In the genomic region with DNA sequence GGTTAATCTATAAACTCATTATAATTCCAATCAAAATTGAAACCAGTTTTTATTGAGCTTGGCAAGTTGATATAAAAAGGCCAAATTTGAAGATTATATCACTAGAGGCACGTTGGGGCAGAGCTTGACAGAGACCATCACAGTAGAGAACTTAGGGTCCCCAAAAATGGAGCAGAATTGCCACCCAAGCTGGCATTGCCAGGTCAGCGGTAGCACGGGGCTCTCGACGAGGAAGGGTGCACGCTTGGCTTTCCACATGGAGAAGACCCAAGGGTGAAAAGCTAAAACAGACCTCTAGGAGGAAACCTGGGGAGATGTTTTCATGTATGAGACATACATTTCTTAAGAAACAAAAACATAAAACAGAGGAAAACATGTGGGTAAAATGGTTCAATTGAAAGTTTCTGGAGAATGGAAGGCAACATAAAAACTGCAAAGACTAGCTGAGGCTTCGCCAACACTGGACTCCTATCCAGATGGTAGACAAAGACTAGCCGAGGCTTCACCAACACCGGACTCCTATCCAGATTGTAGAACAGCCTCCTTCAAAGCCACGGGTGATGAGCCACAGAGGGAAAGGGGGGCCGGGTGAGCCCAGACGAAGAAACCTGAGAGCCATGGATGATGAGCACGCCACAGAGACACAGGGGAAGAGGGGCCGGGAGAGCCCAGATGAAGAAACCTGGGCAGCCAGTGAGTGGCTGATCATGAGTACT, we compare ENCODE assay signal across 17 cellular contexts. TPM values are rescaled to one million over a fixed set of nuclear protein-coding genes. Genes with fewer than 3 reads are reported as not detected.
DNase-seq lines count a peak whose midpoint lies in the region; ATAC-seq and TF ChIP-seq lines count a peak whose summit lies in the region.
"Had no signal": no experiment of that assay in that cellular context is flagged by ENCODE, and none has a peak within 500 bp of the region (broad histone marks: within the 10 kb centered on the region; RNA-seq: fewer than 3 reads in every experiment).

No MANE protein-coding gene starts in this region.

- no peak overlapping the region for H3K27ac ChIP-seq in BLaER1 treated with 17β-estradiol and CSF1 and Interleukin-3, amounts not matched to agents 10 nM and 100 nM
- H3K27ac ChIP-seq in Peyer's patch: no peak overlapping the region
- H3K27ac ChIP-seq in substantia nigra (ENCODE audit: low read depth, low read length, poor library complexity, severe bottlenecking): peak overlapping the region; percentile 99
- H3K27ac ChIP-seq: A549 had no signal

- no peak for TF ChIP-seq POLR2A in Peyer's patch (IDR thresholded peaks at IDR 0.05)

- peaks cover 17 to 40% (median 23%) of the 10 kb centered on the region in 11 experiments for H3K27me3 ChIP-seq in BLaER1 treated with 17β-estradiol and CSF1 and Interleukin-3, amounts not matched to agents 10 nM and 100 nM
- H3K27me3 ChIP-seq in Peyer's patch: no peaks in the 10 kb centered on the region

- DNase-seq in Peyer's patch (peak in 2 of 3 donors; percentile 1 to 15), islet precursor cell (peak; percentile 13), substantia nigra (lab: John Stamatoyannopoulos, UW) (no peak), C1 segment of cervical spinal cord (lab: John Stamatoyannopoulos, UW) (no peak), activated T-cell treated with anti-CD3 and anti-CD28 coated beads for 4 hours (no peak)
- DNase-seq: DND-41, H9, IMR-90, NCI-H1048, NCI-H1436, NCI-H2029, NCI-H446, Right ventricle myocardium superior had no signal

- ATAC-seq in GM18517 (IDR thresholded peaks at IDR 0.05; ENCODE audit: unreplicated experiment) (no peak), HG03039 (IDR thresholded peaks at IDR 0.05; ENCODE audit: unreplicated experiment) (no peak)
- ATAC-seq: A549 had no signal

- H3K4me2 ChIP-seq in BLaER1 treated with 17β-estradiol and CSF1 and Interleukin-3, amounts not matched to agents 10 nM and 100 nM: peak overlapping the region in 7 of 11 experiments; percentile 46 to 73 (median 62); a peak in 10 of 22 replicates
- H3K4me2 ChIP-seq: A549 had no signal

- no peak overlapping the region for H3K4me3 ChIP-seq in BLaER1 treated with 17β-estradiol and CSF1 and Interleukin-3, amounts not matched to agents 10 nM and 100 nM
- no peak overlapping the region for H3K4me3 ChIP-seq in Peyer's patch
- H3K4me3 ChIP-seq: A549 had no signal

- peaks cover 8 to 72% (median 65%) of the 10 kb centered on the region in 10 experiments; a peak in 18 of 20 replicates for H3K4me1 ChIP-seq in BLaER1 treated with 17β-estradiol and CSF1 and Interleukin-3, amounts not matched to agents 10 nM and 100 nM
- peaks cover 0 to 9% (median 0%) of the 10 kb centered on the region in 4 donors for H3K4me1 ChIP-seq in Peyer's patch

- TF ChIP-seq CTCF in Peyer's patch (IDR thresholded peaks at IDR 0.05): no peak

- no peak overlapping the region for H3K9ac ChIP-seq in BLaER1 treated with 17β-estradiol and CSF1 and Interleukin-3, amounts not matched to agents 10 nM and 100 nM

- no peaks in the 10 kb centered on the region for H3K36me3 ChIP-seq in BLaER1 treated with 17β-estradiol and CSF1 and Interleukin-3, amounts not matched to agents 10 nM and 100 nM
- no peaks in the 10 kb centered on the region for H3K36me3 ChIP-seq in Peyer's patch

- H3K9me3 ChIP-seq in BLaER1 treated with 17β-estradiol and CSF1 and Interleukin-3, amounts not matched to agents 10 nM and 100 nM (replicated peaks in 1 of 11): no peaks in the 10 kb centered on the region
- H3K9me3 ChIP-seq in Peyer's patch: no peaks in the 10 kb centered on the region
- H3K9me3 ChIP-seq: A549 had no signal

- H4K20me1 ChIP-seq in BLaER1 treated with 17β-estradiol and CSF1 and Interleukin-3, amounts not matched to agents 10 nM and 100 nM: peaks cover 0 to 24% (median 5%) of the 10 kb centered on the region in 11 experiments; a peak in 6 of 22 replicates

RNA-seq across cellular contexts. Expression of a gene that starts 4.1 kb away (rescaled TPM):
- total RNA-seq in Peyer's patch: 1 to 10 TPM in 1 of 4 donors, under 1 TPM in 3; 0.18 to 2.5 (median 0.23) TPM

Comparison
In these comparisons a context has a peak if more than half of its experiments do, and no peak if none do; other contexts are left out.
1. DNase-seq: peak in Peyer's patch (2 of 3) and islet precursor cell (single experiment); none in substantia nigra (0 of 49), C1 segment of cervical spinal cord (0 of 14) and activated T-cell treated with anti-CD3 and anti-CD28 coated beads for 4 hours (single experiment).